Comparison of ENCODE assay signal across 20 cellular contexts in genomic region chr16:24071990-24072389, GRCh38.
DNase-seq lines count a peak whose midpoint lies in the region; ATAC-seq and TF ChIP-seq lines count a peak whose summit lies in the region.
"Had no signal": no experiment of that assay in that cellular context is flagged by ENCODE, and none has a peak within 500 bp of the region (broad histone marks: within the 10 kb centered on the region; RNA-seq: fewer than 3 reads in every experiment).

No MANE protein-coding gene starts in this region.

- H3K27ac Mint-ChIP-seq in T-helper 2 cell treated with Interferon-gamma antibody and Interleukin-4, amounts not matched to agents 5 μg/mL and 100 μg/mL, for 36 hours = peak overlapping the region; percentile 55
- H3K27ac Mint-ChIP-seq in CD4-positive, alpha-beta T cell = peak overlapping the region; percentile 71
- H3K27ac Mint-ChIP-seq in T-cell = peak overlapping the region; percentile 44 to 54

- H3K27ac ChIP-seq in CD4-positive, alpha-beta T cell (ENCODE audit: low read depth, low read length) = no peak overlapping the region
- H3K27ac ChIP-seq in neutrophil = peak overlapping the region; percentile 41
- H3K27ac ChIP-seq: 22Rv1, SJSA1 had no signal

- no peaks in the 10 kb centered on the region for H3K4me1 ChIP-seq in neutrophil (ENCODE audit: control insufficient read depth in 1 of 2, insufficient read depth in 1 of 2, low read depth in 1 of 2, low read length in 1 of 2)
- H3K4me1 ChIP-seq: Caco-2, SJSA1 had no signal

- no peak for DNase-seq in T-helper 2 cell treated with Interferon-gamma antibody and Interleukin-4, amounts not matched to agents 5 μg/mL and 100 μg/mL, for 36 hours (ENCODE audit: low spot score)
- DNase-seq in T-helper 2 cell = no peak
- DNase-seq in CD4-positive, alpha-beta T cell = no peak
- DNase-seq in T-cell = no peak
- DNase-seq in NCI-H2196 treated with DMSO at 0.1 percent for 48 hours (lab: John Stamatoyannopoulos, UW; ENCODE audit: unreplicated experiment) = no peak
- DNase-seq in mesenteric fat pad (ENCODE audit: low spot score) = no peak
- DNase-seq in GM13976 (ENCODE audit: low spot score) = no peak
- DNase-seq: Caco-2; DMS153; MG63; NCI-H1105; NCI-H1694; NCI-H446; NK-92 treated with Interleukin-12 subunit alpha and Interleukin-12 subunit beta, amount 100 ng/mL, for 24 hours; PC-3 had no signal

- H3K4me3 Mint-ChIP-seq in T-helper 2 cell treated with Interferon-gamma antibody and Interleukin-4, amounts not matched to agents 5 μg/mL and 100 μg/mL, for 36 hours = no peak overlapping the region
- H3K4me3 Mint-ChIP-seq in CD4-positive, alpha-beta T cell = no peak overlapping the region
- H3K4me3 Mint-ChIP-seq in T-cell = no peak overlapping the region

- no peak overlapping the region for H3K4me3 ChIP-seq in neutrophil (ENCODE audit: low read depth in 1 of 2, low read length in 1 of 2)
- H3K4me3 ChIP-seq: HAP-1, MG63, SJSA1 had no signal

- H3K27me3 Mint-ChIP-seq in T-helper 2 cell treated with Interferon-gamma antibody and Interleukin-4, amounts not matched to agents 5 μg/mL and 100 μg/mL, for 36 hours (ENCODE audit: low read depth) = no peaks in the 10 kb centered on the region
- H3K27me3 Mint-ChIP-seq in CD4-positive, alpha-beta T cell = no peaks in the 10 kb centered on the region
- H3K27me3 Mint-ChIP-seq in T-cell = no peaks in the 10 kb centered on the region

- in situ Hi-C loops in GM13976 (cut with MboI; ENCODE audit: low sequenced_read_pairs, unreplicated experiment) = no loop called here

- intact Hi-C loops in CD4-positive, alpha-beta T cell (cut with DNase I, micrococcal nuclease) = no loop called here

- H3K9me3 Mint-ChIP-seq in T-helper 2 cell treated with Interferon-gamma antibody and Interleukin-4, amounts not matched to agents 5 μg/mL and 100 μg/mL, for 36 hours = no peaks in the 10 kb centered on the region
- no peaks in the 10 kb centered on the region for H3K9me3 Mint-ChIP-seq in CD4-positive, alpha-beta T cell
- H3K9me3 Mint-ChIP-seq in T-cell = no peaks in the 10 kb centered on the region

- no peaks in the 10 kb centered on the region for H3K9me3 ChIP-seq in CD4-positive, alpha-beta T cell (ENCODE audit: control insufficient read depth, low read length)
- H3K9me3 ChIP-seq in neutrophil = no peaks in the 10 kb centered on the region
- H3K9me3 ChIP-seq: Caco-2, HAP-1, MG63, SJSA1 had no signal

- POLR2A ChIA-PET in CD4-positive, alpha-beta T cell (lab: Charles Lee) = interaction anchor here (0.7 kb wide), 1 partner anchor 81 kb away, joined by 4 read pairs; no protein-coding TSS in a partner anchor
- POLR2A ChIA-PET in T-cell (lab: Charles Lee) = interaction anchor here in 1 of 2 donors (0.6 kb wide), 1 partner anchor 59 kb away, joined by 3 read pairs; no protein-coding TSS in a partner anchor

- TF ChIP-seq CTCF in CD4-positive, alpha-beta T cell (IDR thresholded peaks at IDR 0.05) = no peak
- no peak for TF ChIP-seq CTCF in neutrophil (IDR thresholded peaks at IDR 0.05)
- TF ChIP-seq CTCF in GM13976 (IDR thresholded peaks at IDR 0.05; ENCODE audit: borderline replicate concordance, control extremely low read depth, extremely low read depth, insufficient read depth, missing control alignments) = no peak

- H3K27me3 ChIP-seq in CD4-positive, alpha-beta T cell (ENCODE audit: control insufficient read depth, insufficient read depth, low read length) = no peaks in the 10 kb centered on the region
- no peaks in the 10 kb centered on the region for H3K27me3 ChIP-seq in neutrophil
- H3K27me3 ChIP-seq: MG63, SJSA1 had no signal

- H3K4me1 Mint-ChIP-seq in T-helper 2 cell treated with Interferon-gamma antibody and Interleukin-4, amounts not matched to agents 5 μg/mL and 100 μg/mL, for 36 hours (ENCODE audit: low read depth) = peaks cover 21% of the 10 kb centered on the region
- peaks cover 47% of the 10 kb centered on the region for H3K4me1 Mint-ChIP-seq in CD4-positive, alpha-beta T cell (ENCODE audit: low read depth)
- peaks cover 29 to 56% (median 42%) of the 10 kb centered on the region in 3 donors for H3K4me1 Mint-ChIP-seq in T-cell

- ATAC-seq in CD4-positive, alpha-beta T cell (ENCODE audit: poor library complexity) = no peak
- no peak for ATAC-seq in T-cell (replicated peaks in 1 of 4)
- ATAC-seq: HepG2, PC-3 had no signal

- H3K36me3 Mint-ChIP-seq in T-helper 2 cell treated with Interferon-gamma antibody and Interleukin-4, amounts not matched to agents 5 μg/mL and 100 μg/mL, for 36 hours (ENCODE audit: low read depth) = no peaks in the 10 kb centered on the region
- peaks cover 28% of the 10 kb centered on the region for H3K36me3 Mint-ChIP-seq in CD4-positive, alpha-beta T cell (ENCODE audit: low read depth)
- H3K36me3 Mint-ChIP-seq in T-cell = peaks cover 26% of the 10 kb centered on the region

- H3K36me3 ChIP-seq in neutrophil = peaks cover 37% of the 10 kb centered on the region
- H3K36me3 ChIP-seq: HAP-1, MG63, SJSA1 had no signal

- CTCF ChIA-PET in CD4-positive, alpha-beta T cell (lab: Charles Lee) = no interaction called here
- CTCF ChIA-PET in T-cell (lab: Charles Lee) = interaction anchor here (0.6 to 0.7 kb wide), 3 partner anchors 24 to 433 kb away, joined by 3 to 4 read pairs (median 3); no protein-coding TSS in a partner anchor
